Comparison of ENCODE assay signal across 9 cellular contexts in genomic region chr2:63843791-63844190, GRCh38. TPM values are rescaled to one million over a fixed set of nuclear protein-coding genes. Genes with fewer than 3 reads are reported as not detected.
DNase-seq lines count a peak whose midpoint lies in the region; ATAC-seq, FAIRE-seq and TF ChIP-seq lines count a peak whose summit lies in the region.
"Had no signal": no experiment of that assay in that cellular context is flagged by ENCODE, and none has a peak within 500 bp of the region (broad histone marks: within the 10 kb centered on the region; RNA-seq: fewer than 3 reads in every experiment).

No MANE protein-coding gene starts in this region.

- no peaks in the 10 kb centered on the region for H3K36me3 ChIP-seq in IMR-90 (ENCODE audit: control insufficient read depth, insufficient read depth, low read length)
- H3K36me3 ChIP-seq in colonic mucosa, result no peaks in the 10 kb centered on the region
- peaks cover 0 to 12% (median 0%) of the 10 kb centered on the region in 3 experiments for H3K36me3 ChIP-seq in naive thymus-derived CD4-positive, alpha-beta T cell (ENCODE audit: control insufficient read depth in 2 of 3, insufficient read depth in 3 of 3, low read length in 3 of 3)
- no peaks in the 10 kb centered on the region for H3K36me3 ChIP-seq in small intestine (ENCODE audit: control insufficient read depth in 2 of 2, insufficient read depth in 2 of 2, low read length in 2 of 2)

- WGBS in IMR-90 (ENCODE audit: extremely low coverage in 2 of 2, insufficient read length in 1 of 2), 2 experiments, result no CpG with 5 or more reads among the region's 2 CpGs
- WGBS in small intestine, 3 donors, result 86 to 91% (median 87%) methylated on average over 2 of the region's 2 CpGs

- peak overlapping the region; percentile 36 to 100 (median 80) for H3K4me3 Mint-ChIP-seq in naive thymus-derived CD4-positive, alpha-beta T cell

- H3K56ac ChIP-seq in IMR-90 (ENCODE audit: extremely low read depth, insufficient read depth, low read length), result no peak overlapping the region

- H3K36me3 Mint-ChIP-seq in naive thymus-derived CD4-positive, alpha-beta T cell, result peaks cover 4 to 42% (median 14%) of the 10 kb centered on the region in 5 donors

- peaks cover 11 to 44% of the 10 kb centered on the region in 2 experiments; a peak in 2 of 4 replicates for H3K79me1 ChIP-seq in IMR-90 (ENCODE audit: low read depth in 1 of 2, low read length in 2 of 2)

- H3K4me3 ChIP-seq in AG10803 (ENCODE audit: low read length) (peak overlapping the region; percentile 84), IMR-90 (ENCODE audit: insufficient read depth, low read depth, low read length) (no peak overlapping the region), colonic mucosa (peak overlapping the region; percentile 81), small intestine (ENCODE audit: low read depth in 1 of 2, low read length in 2 of 2) (peak overlapping the region in 1 of 2 donors; percentile 14)
- H3K4me3 ChIP-seq in naive thymus-derived CD4-positive, alpha-beta T cell (ENCODE audit: low read length), result no peak overlapping the region

- no peak overlapping the region for H4K91ac ChIP-seq in IMR-90 (ENCODE audit: insufficient read depth, low read depth, low read length)

- peaks cover 0 to 5% (median 0%) of the 10 kb centered on the region in 11 donors for H3K9me3 Mint-ChIP-seq in naive thymus-derived CD4-positive, alpha-beta T cell

- dilution Hi-C loops in IMR-90 (cut with HindIII; ENCODE audit: low sequenced_read_pairs, unreplicated experiment), result no loop called here

- H3K4me2 ChIP-seq in IMR-90 (ENCODE audit: low read depth, low read length), result peak overlapping the region; percentile 87

- no TSS peak for BruUV-seq in IMR-90 (replicated peaks; lab: Mats Ljungman, UMichigan)

- peak overlapping the region; percentile 91 for H2BK5ac ChIP-seq in IMR-90 (ENCODE audit: low read depth, low read length, poor library complexity, severe bottlenecking)

- peaks cover 5% of the 10 kb centered on the region for H3K9me1 ChIP-seq in IMR-90 (ENCODE audit: insufficient read depth, low read length)

- intact Hi-C loops in IMR-90 (cut with micrococcal nuclease), result loop anchor here (2.0 to 5.0 kb wide), 2 partner anchors 45 to 51 kb away; no protein-coding TSS in a partner anchor
- intact Hi-C loops in colonic mucosa (cut with DNase I), result no loop called here
- intact Hi-C loops in naive thymus-derived CD4-positive, alpha-beta T cell (cut with micrococcal nuclease), result loop anchor here (5.0 to 10.0 kb wide), 8 partner anchors 174 to 1956 kb away; partner anchors contain the start of genes SPRED2 (in 2 of the 2), VPS54 (in 2 of the 2), ACTR2 (in 1 of the 2) and CCT4 (in 1 of the 2)

- peaks cover 6% of the 10 kb centered on the region for H3K4me1 ChIP-seq in IMR-90 (ENCODE audit: control insufficient read depth, insufficient read depth, low read length)
- H3K4me1 ChIP-seq in colonic mucosa, result no peaks in the 10 kb centered on the region
- peaks cover 5 to 25% of the 10 kb centered on the region in 2 donors for H3K4me1 ChIP-seq in naive thymus-derived CD4-positive, alpha-beta T cell (ENCODE audit: control insufficient read depth in 2 of 2, insufficient read depth in 2 of 2, low read length in 2 of 2)
- peaks cover 5 to 7% of the 10 kb centered on the region in 2 donors for H3K4me1 ChIP-seq in small intestine (ENCODE audit: control insufficient read depth in 2 of 2, insufficient read depth in 1 of 2, low read depth in 1 of 2, low read length in 1 of 2)

- H3K18ac ChIP-seq in IMR-90 (ENCODE audit: low read depth, low read length), result peak overlapping the region; percentile 62; the same call in 1 of the 2 replicates

- H2BK15ac ChIP-seq in IMR-90 (ENCODE audit: low read depth, low read length), result no peak overlapping the region

- 0 out of 2 replicates have a peak overlapping the region, but pooled peaks have one; percentile 34 for H4K5ac ChIP-seq in IMR-90 (ENCODE audit: low read depth, low read length)

- no peak for ATAC-seq in IMR-90 (ENCODE audit: low read depth)
- no peak for ATAC-seq in naive thymus-derived CD4-positive, alpha-beta T cell
- ATAC-seq in GM18511 (IDR thresholded peaks at IDR 0.05; ENCODE audit: unreplicated experiment), result no peak
- ATAC-seq in HG03280 (IDR thresholded peaks at IDR 0.05; ENCODE audit: unreplicated experiment), result no peak

- no peak for TF ChIP-seq POLR2A in IMR-90 (IDR thresholded peaks at IDR 0.05; ENCODE audit: low read depth, low read length)

- TF ChIP-seq RAD21 in IMR-90 (IDR thresholded peaks at IDR 0.05; ENCODE audit: low read length), result no peak

- CTCF ChIA-PET in IMR-90 (lab: Yijun Ruan, JAX), result interaction anchor here (1.1 to 1.9 kb wide), 5 partner anchors 16 to 145 kb away, joined by 3 to 5 read pairs (median 4); no protein-coding TSS in a partner anchor
- CTCF ChIA-PET in naive thymus-derived CD4-positive, alpha-beta T cell (lab: Charles Lee), result interaction anchor here (2.4 kb wide), 1 partner anchor 17 kb away, joined by 7 read pairs; no protein-coding TSS in a partner anchor

- peaks cover 0 to 7% (median 0%) of the 10 kb centered on the region in 5 donors for H3K27me3 Mint-ChIP-seq in naive thymus-derived CD4-positive, alpha-beta T cell

- H3K27me3 ChIP-seq in IMR-90 (ENCODE audit: control insufficient read depth, insufficient read depth, low read length), result no peaks in the 10 kb centered on the region
- no peaks in the 10 kb centered on the region for H3K27me3 ChIP-seq in colonic mucosa
- H3K27me3 ChIP-seq in naive thymus-derived CD4-positive, alpha-beta T cell (ENCODE audit: control insufficient read depth in 2 of 2, insufficient read depth in 2 of 2, low read length in 2 of 2), result no peaks in the 10 kb centered on the region
- no peaks in the 10 kb centered on the region for H3K27me3 ChIP-seq in small intestine (ENCODE audit: control insufficient read depth in 2 of 2, insufficient read depth in 2 of 2, low read length in 2 of 2)

- FAIRE-seq in small intestine (lab: Jason Lieb, UNC), result no peak

- H3K9me3 ChIP-seq in IMR-90 (ENCODE audit: control insufficient read depth, insufficient read depth, low read length) (no peaks in the 10 kb centered on the region), colonic mucosa (no peaks in the 10 kb centered on the region), small intestine (ENCODE audit: control insufficient read depth, low read depth) (no peaks in the 10 kb centered on the region)
- no peaks in the 10 kb centered on the region for H3K9me3 ChIP-seq in naive thymus-derived CD4-positive, alpha-beta T cell (ENCODE audit: control insufficient read depth in 2 of 3, low read length in 3 of 3)

- no peak overlapping the region for H2BK120ac ChIP-seq in IMR-90 (ENCODE audit: low read depth, low read length)

- H3K27ac ChIP-seq in IMR-90 (ENCODE audit: insufficient read depth, low read length) (peak overlapping the region; percentile 42; the same call in 1 of the 2 replicates), colonic mucosa (peak overlapping the region; percentile 99), small intestine (ENCODE audit: low read depth in 1 of 2, low read length in 1 of 2) (no peak overlapping the region)
- no peak overlapping the region for H3K27ac ChIP-seq in naive thymus-derived CD4-positive, alpha-beta T cell (ENCODE audit: low read depth, low read length)

- in situ Hi-C loops in IMR-90 (cut with MboI; ENCODE audit: low sequenced_read_pairs), result no loop called here

- no peak overlapping the region for H2AFZ ChIP-seq in IMR-90 (replicated peaks; ENCODE audit: low read length, poor library complexity)

- H2BK20ac ChIP-seq in IMR-90 (ENCODE audit: low read depth, low read length), result no peak overlapping the region

- no peak for DNase-seq in AG10803 (ENCODE audit: low read depth)
- DNase-seq in IMR-90, result no peak
- DNase-seq in colonic mucosa, result no peak
- DNase-seq in naive thymus-derived CD4-positive, alpha-beta T cell, result no peak
- DNase-seq in small intestine, result no peak
- DNase-seq in KG1 (lab: John Stamatoyannopoulos, UW), result no peak
- DNase-seq: NCI-H187 treated with DMSO at 0.1 percent for 48 hours had no signal

- peaks cover 10% of the 10 kb centered on the region; the same call in 1 of the 2 replicates for H4K20me1 ChIP-seq in IMR-90 (ENCODE audit: insufficient read depth, low read length)

- no peak for TF ChIP-seq CTCF in AG10803 (conservative IDR thresholded peaks at IDR 0.05; ENCODE audit: low read length)
- TF ChIP-seq CTCF in IMR-90 (conservative IDR thresholded peaks at IDR 0.05; ENCODE audit: low read depth, low read length), result no peak
- TF ChIP-seq CTCF in colonic mucosa (IDR thresholded peaks at IDR 0.05), result no peak

- 0 out of 2 replicates have a peak overlapping the region, but pooled peaks have one; percentile 63 for H3K23ac ChIP-seq in IMR-90 (ENCODE audit: low read depth, low read length)

- POLR2A ChIA-PET in IMR-90 (lab: Charles Lee; ENCODE audit: unreplicated experiment), result no interaction called here
- POLR2A ChIA-PET in naive thymus-derived CD4-positive, alpha-beta T cell (lab: Charles Lee), result interaction anchor here (0.8 to 8.3 kb wide), 2 partner anchors 8 to 10 kb away, joined by 3 to 120 read pairs; no protein-coding TSS in a partner anchor

- no peak overlapping the region for H3K14ac ChIP-seq in IMR-90 (replicated peaks; ENCODE audit: low read depth, low read length)

- H3K27ac Mint-ChIP-seq in naive thymus-derived CD4-positive, alpha-beta T cell, result peak overlapping the region in 6 of 9 donors; percentile 13 to 97 (median 64)

- peak overlapping the region; percentile 78; the same call in 1 of the 2 replicates for H2AK5ac ChIP-seq in IMR-90 (ENCODE audit: low read depth, low read length)

- peak overlapping the region; percentile 32; the same call in 1 of the 2 replicates for H3K4ac ChIP-seq in IMR-90 (ENCODE audit: low read depth, low read length)

- H3K9ac ChIP-seq in IMR-90 (ENCODE audit: low read depth, low read length) (no peak overlapping the region), colonic mucosa (ENCODE audit: low read depth in 2 of 2, low read length in 2 of 2) (no peak overlapping the region)

- H2AK9ac ChIP-seq in IMR-90 (replicated peaks; ENCODE audit: low read depth, low read length, poor library complexity), result no peak overlapping the region

- no peak overlapping the region for H4K8ac ChIP-seq in IMR-90 (ENCODE audit: low read depth in 2 of 2, low read length in 2 of 2)

- H3K4me1 Mint-ChIP-seq in naive thymus-derived CD4-positive, alpha-beta T cell, result peaks cover 35 to 82% (median 71%) of the 10 kb centered on the region in 7 donors

TF ChIP-seq in IMR-90, 13 proteins besides CTCF, POLR2A, EP300 and RAD21 (continues in another document):
- TF ChIP-seq RCOR1 (IDR thresholded peaks at IDR 0.05; ENCODE audit: insufficient replicate concordance, low read length), result no peak
- no peak for TF ChIP-seq MAFK (IDR thresholded peaks at IDR 0.05; ENCODE audit: low read depth, low read length)

RNA-seq across cellular contexts. Expression of gene UGP2, which starts 2.1 kb away (rescaled TPM):
- total RNA-seq in IMR-90 (2012; rRNA removed), result 58.8 and 101 TPM in 2 replicates
- 36.7 and 45.0 TPM in 2 replicates for polyA plus RNA-seq in IMR-90 (2012; rRNA removed)
- 5.2 and 7.8 TPM in 2 replicates for polyA plus RNA-seq in IMR-90 (2012; cell fraction: cytosol; rRNA removed)
- 2.2 and 18.2 TPM in 2 replicates for polyA plus RNA-seq in IMR-90 (2012; cell fraction: nucleus; rRNA removed; ENCODE audit: low replicate concordance)
- 100 to 1,000 TPM; 314 to 570 TPM for total RNA-seq in colonic mucosa
- 100 to 1,000 TPM in 2 of 5 experiments, 10 to 100 TPM in 3; 69.5 to 134 (median 92.4) TPM for total RNA-seq in naive thymus-derived CD4-positive, alpha-beta T cell
- 100 to 1,000 TPM; 128 to 135 TPM for polyA plus RNA-seq in naive thymus-derived CD4-positive, alpha-beta T cell
- 100 to 1,000 TPM in 2 of 3 donors, 10 to 100 TPM in 1; 73.8 to 156 (median 120) TPM for polyA plus RNA-seq in small intestine

Comparison
In these comparisons a context has a peak if more than half of its experiments do, and no peak if none do; other contexts are left out.
1. H3K4me3 ChIP-seq: peak in AG10803 (single experiment) and colonic mucosa (single experiment); none in IMR-90 (single experiment) and naive thymus-derived CD4-positive, alpha-beta T cell (single experiment).
2. H3K27ac ChIP-seq: peak in IMR-90 (single experiment) and colonic mucosa (single experiment); none in naive thymus-derived CD4-positive, alpha-beta T cell (single experiment) and small intestine (0 of 2).